12 cellular contexts compared by ENCODE assay signal in genomic region chr1:20788489-20788795, GRCh38. TPM values are rescaled to one million over a fixed set of nuclear protein-coding genes. Genes with fewer than 3 reads are reported as not detected.
A peak's percentile ranks its signal among the peaks of the same experiment; 100 is the strongest.
DNase-seq lines count a peak whose midpoint lies in the region; ATAC-seq and TF ChIP-seq lines count a peak whose summit lies in the region.
"Had no signal": no experiment of that assay in that cellular context is flagged by ENCODE, and none has a peak within 500 bp of the region (broad histone marks: within the 10 kb centered on the region; RNA-seq: fewer than 3 reads in every experiment).

No MANE protein-coding gene starts in this region.

- H3K4me2 ChIP-seq in hepatocyte = peak overlapping the region; percentile 86

- H3K27me3 ChIP-seq in hepatocyte (no peaks in the 10 kb centered on the region), stomach (no peaks in the 10 kb centered on the region)
- H3K27me3 ChIP-seq: BE2C had no signal

- H3K9me2 ChIP-seq in hepatocyte (replicated peaks; ENCODE audit: insufficient read depth) = no peaks in the 10 kb centered on the region

- TF ChIP-seq EP300 in stomach (IDR thresholded peaks at IDR 0.05) = no peak

- peaks cover 27% of the 10 kb centered on the region for H4K20me1 ChIP-seq in hepatocyte (ENCODE audit: insufficient read depth, poor library complexity, severe bottlenecking)

- H3K79me2 ChIP-seq in hepatocyte = peaks cover 29% of the 10 kb centered on the region

- TF ChIP-seq POLR2A in stomach (IDR thresholded peaks at IDR 0.05) = no peak

- H2AFZ ChIP-seq in hepatocyte = peak overlapping the region; percentile 67

- H3K4me3 ChIP-seq in hepatocyte = no peak overlapping the region
- no peak overlapping the region for H3K4me3 ChIP-seq in stomach
- no peak overlapping the region for H3K4me3 ChIP-seq in coronary artery

- H3K36me3 ChIP-seq in hepatocyte (replicated peaks; ENCODE audit: insufficient read depth, low read depth) (no peaks in the 10 kb centered on the region), stomach (no peaks in the 10 kb centered on the region)
- H3K36me3 ChIP-seq: BE2C had no signal

- intact Hi-C loops in activated CD4-positive, alpha-beta T cell treated with anti-CD3 and anti-CD28 coated beads, Interleukin-2, amount 10 ng/mL, durations not matched to agents 24 days and 14 days (cut with micrococcal nuclease) = loop anchor here (5.0 to 10.0 kb wide), 3 partner anchors 234 to 556 kb away; no protein-coding TSS in a partner anchor
- intact Hi-C loops in stomach (cut with DNase I; ENCODE audit: low total_unique reads) = no loop called here
- intact Hi-C loops in posterior cingulate gyrus (cut with DNase I) = loop anchor here (5.0 kb wide), 1 partner anchor 389 kb away; the partner anchor contains the start of gene EIF4G3

- H3K27ac ChIP-seq in hepatocyte = peak overlapping the region; percentile 96
- peak overlapping the region in 3 of 5 donors; percentile 97 to 99 (median 98) for H3K27ac ChIP-seq in stomach
- H3K27ac ChIP-seq in coronary artery = no peak overlapping the region

- H3K4me1 ChIP-seq in hepatocyte (ENCODE audit: insufficient read depth) (peaks cover 14% of the 10 kb centered on the region), stomach (peaks cover 9 to 33% (median 31%) of the 10 kb centered on the region in 4 donors)

- 91% methylated on average over 8 of the region's 8 CpGs for whole genome bisulfite sequencing in hepatocyte (ENCODE audit: low lambda C conversion rate, missing lambda C conversion rate)
- WGBS in stomach, 5 donors = 93 to 98% (median 97%) methylated on average over 8 of the region's 8 CpGs

- peaks cover 4% of the 10 kb centered on the region for H3K36me3 Mint-ChIP-seq in activated CD4-positive, alpha-beta T cell treated with anti-CD3 and anti-CD28 coated beads, Interleukin-2, amount 10 ng/mL, durations not matched to agents 24 days and 14 days (ENCODE audit: low read depth)
- H3K36me3 Mint-ChIP-seq in T-helper 17 cell (ENCODE audit: low read depth) = no peaks in the 10 kb centered on the region

- DNase-seq in activated CD4-positive, alpha-beta T cell treated with anti-CD3 and anti-CD28 coated beads, Interleukin-2, amount 10 ng/mL, durations not matched to agents 24 days and 14 days = no peak
- DNase-seq in activated CD4-positive, alpha-beta T cell treated with anti-CD3 and anti-CD28 coated beads, Interleukin-2, amount 50 U/mL, for 4 hours = no peak
- DNase-seq in T-helper 17 cell (no peak), hepatocyte (ENCODE audit: low spot score) (no peak), stomach (no peak), occipital lobe (lab: John Stamatoyannopoulos, UW) (no peak), coronary artery (ENCODE audit: low spot score) (no peak), posterior cingulate gyrus (no peak)
- DNase-seq: activated CD8-positive, alpha-beta memory T cell treated with anti-CD3 and anti-CD28 coated beads, Interleukin-2, amount 50 U/mL, for 48 hours; BE2C; stimulated activated CD4-positive, alpha-beta T cell treated with anti-CD3 and anti-CD28 coated beads, Interleukin-4, amount 100 ng/mL, for 4 hours had no signal

- H3K9me3 ChIP-seq in T-helper 17 cell (ENCODE audit: control insufficient read depth, low read length, poor library complexity, severe bottlenecking) = no peaks in the 10 kb centered on the region
- H3K9me3 ChIP-seq in hepatocyte (ENCODE audit: low read depth) = no peaks in the 10 kb centered on the region
- no peaks in the 10 kb centered on the region for H3K9me3 ChIP-seq in stomach
- H3K9me3 ChIP-seq: BE2C had no signal

- H3K27me3 Mint-ChIP-seq in activated CD4-positive, alpha-beta T cell treated with anti-CD3 and anti-CD28 coated beads, Interleukin-2, amount 10 ng/mL, durations not matched to agents 24 days and 14 days = peaks cover 6% of the 10 kb centered on the region
- H3K27me3 Mint-ChIP-seq in T-helper 17 cell = no peaks in the 10 kb centered on the region

- H3K27ac Mint-ChIP-seq in activated CD4-positive, alpha-beta T cell treated with anti-CD3 and anti-CD28 coated beads, Interleukin-2, amount 10 ng/mL, durations not matched to agents 24 days and 14 days = peak overlapping the region; percentile 94
- H3K27ac Mint-ChIP-seq in T-helper 17 cell = no peak overlapping the region

- peaks cover 24% of the 10 kb centered on the region for H3K4me1 Mint-ChIP-seq in activated CD4-positive, alpha-beta T cell treated with anti-CD3 and anti-CD28 coated beads, Interleukin-2, amount 10 ng/mL, durations not matched to agents 24 days and 14 days
- peaks cover 26% of the 10 kb centered on the region for H3K4me1 Mint-ChIP-seq in T-helper 17 cell

- peak overlapping the region; percentile 93 for H3K4me3 Mint-ChIP-seq in activated CD4-positive, alpha-beta T cell treated with anti-CD3 and anti-CD28 coated beads, Interleukin-2, amount 10 ng/mL, durations not matched to agents 24 days and 14 days
- peak overlapping the region; percentile 99 for H3K4me3 Mint-ChIP-seq in T-helper 17 cell

- no peaks in the 10 kb centered on the region for H3K9me3 Mint-ChIP-seq in activated CD4-positive, alpha-beta T cell treated with anti-CD3 and anti-CD28 coated beads, Interleukin-2, amount 10 ng/mL, durations not matched to agents 24 days and 14 days

- ATAC-seq in T-helper 17 cell = no peak

- TF ChIP-seq CTCF in hepatocyte (IDR thresholded peaks at IDR 0.05; ENCODE audit: poor library complexity) (no peak), stomach (IDR thresholded peaks at IDR 0.05) (no peak), coronary artery (IDR thresholded peaks at IDR 0.05) (no peak)

RNA-seq across cellular contexts. Expression of gene HP1BP3, which starts 1.3 kb away (rescaled TPM):
- total RNA-seq in activated CD4-positive, alpha-beta T cell treated with anti-CD3 and anti-CD28 coated beads, Interleukin-2, amount 10 ng/mL, durations not matched to agents 24 days and 14 days = 231 and 239 TPM in 2 replicates
- total RNA-seq in T-helper 17 cell = 100 to 1,000 TPM; 210 to 230 TPM
- total RNA-seq in hepatocyte = 149 and 171 TPM in 2 replicates
- polyA plus RNA-seq in hepatocyte = 115 and 118 TPM in 2 replicates
- 100 to 1,000 TPM; 209 to 649 (median 290) TPM for total RNA-seq in stomach
- polyA plus RNA-seq in stomach = 10 to 100 TPM; 55.2 to 78.8 (median 76.6) TPM
- 399 TPM for total RNA-seq in occipital lobe

RNA-seq across cellular contexts. Expression of gene SH2D5, which starts 55.9 kb away (rescaled TPM):
- total RNA-seq in activated CD4-positive, alpha-beta T cell treated with anti-CD3 and anti-CD28 coated beads, Interleukin-2, amount 10 ng/mL, durations not matched to agents 24 days and 14 days = 0.23 and 0.24 TPM in 2 replicates
- total RNA-seq in T-helper 17 cell = not detected
- total RNA-seq in hepatocyte = 0.36 and 0.53 TPM in 2 replicates
- 0.71 and 1.1 TPM in 2 replicates for polyA plus RNA-seq in hepatocyte
- total RNA-seq in stomach = 1 to 10 TPM in 1 of 5 donors, under 1 TPM in 1, not detected in 3; 0.29 to 7.0 TPM
- polyA plus RNA-seq in stomach = under 1 TPM in 2 of 3 donors, not detected in 1; 0.18 to 0.44 TPM
- 0.62 TPM for total RNA-seq in occipital lobe
- polyA plus RNA-seq: liver had no signal

Comparison
In these comparisons a context has a peak if more than half of its experiments do, and no peak if none do; other contexts are left out.
1. H3K27ac ChIP-seq: peak in hepatocyte (single experiment) and stomach (3 of 5); none in coronary artery (0 of 2).